ENCODE assay signal across 29 cellular contexts in genomic region chr12:117900561-117900960, GRCh38.
DNase-seq lines count a peak whose midpoint lies in the region; ATAC-seq, FAIRE-seq and TF ChIP-seq lines count a peak whose summit lies in the region.
"Had no signal": no experiment of that assay in that cellular context is flagged by ENCODE, and none has a peak within 500 bp of the region (broad histone marks: within the 10 kb centered on the region; RNA-seq: fewer than 3 reads in every experiment).

No MANE protein-coding gene starts in this region.

- H3K4me1 ChIP-seq in PC-3 (ENCODE audit: insufficient read depth, low read length) = peaks cover 12% of the 10 kb centered on the region
- no peaks in the 10 kb centered on the region for H3K4me1 ChIP-seq in CD4-positive, alpha-beta memory T cell (ENCODE audit: insufficient read depth, low read length)
- H3K4me1 ChIP-seq: left ventricle myocardium inferior, sigmoid colon, SJSA1 had no signal

- BruUV-seq in PC-3 (replicated peaks; lab: Mats Ljungman, UMichigan) = no TSS peak

- H3K4me3 Mint-ChIP-seq in CD4-positive, alpha-beta memory T cell = no peak overlapping the region
- H3K4me3 Mint-ChIP-seq: activated B cell treated with CpG ODN at 0.5 μM for 24 hours; activated CD4-positive, alpha-beta memory T cell treated with anti-CD3 and anti-CD28 coated beads, Interleukin-2, amount 10 ng/mL, durations not matched to agents 7 days and 5 days; activated T-cell treated with anti-CD3 and anti-CD28 coated beads, Interleukin-2, amount 50 U/mL, for 24 hours; central memory CD8-positive, alpha-beta T cell; H9 had no signal

- H4K20me1 ChIP-seq in PC-3 (ENCODE audit: low read length) = no peaks in the 10 kb centered on the region

- POLR2A ChIA-PET in PC-3 (lab: Charles Lee; ENCODE audit: unreplicated experiment) = no interaction called here
- POLR2A ChIA-PET in CD4-positive, alpha-beta memory T cell (lab: Charles Lee; ENCODE audit: partially characterized antibody) = no interaction called here

- no peaks in the 10 kb centered on the region for H3K79me2 ChIP-seq in PC-3 (ENCODE audit: low read length)

- peak overlapping the region; percentile 19; the same call in 1 of the 2 replicates for H3K4me3 ChIP-seq in PC-3 (ENCODE audit: low read length)
- H3K4me3 ChIP-seq in choroid plexus epithelial cell (ENCODE audit: low read depth, low read length) = no peak overlapping the region
- H3K4me3 ChIP-seq in CD4-positive, alpha-beta memory T cell (ENCODE audit: low read length in 2 of 2) = no peak overlapping the region
- H3K4me3 ChIP-seq: left ventricle myocardium inferior, sigmoid colon, SJSA1 had no signal

- TF ChIP-seq CTCF in PC-3 (conservative IDR thresholded peaks at IDR 0.05; ENCODE audit: low read depth, low read length) = no peak
- no peak for TF ChIP-seq CTCF in choroid plexus epithelial cell (conservative IDR thresholded peaks at IDR 0.05; ENCODE audit: low read depth, low read length)

- H3K27me3 ChIP-seq in PC-3 (ENCODE audit: low read length) = no peaks in the 10 kb centered on the region
- no peaks in the 10 kb centered on the region for H3K27me3 ChIP-seq in CD4-positive, alpha-beta memory T cell (ENCODE audit: insufficient read depth, low read length)
- H3K27me3 ChIP-seq: sigmoid colon, SJSA1 had no signal

- no peak overlapping the region for H3K27ac Mint-ChIP-seq in CD4-positive, alpha-beta memory T cell
- H3K27ac Mint-ChIP-seq: activated B cell treated with CpG ODN at 0.5 μM for 24 hours; activated CD4-positive, alpha-beta memory T cell treated with anti-CD3 and anti-CD28 coated beads, Interleukin-2, amount 10 ng/mL, durations not matched to agents 7 days and 5 days; activated T-cell treated with anti-CD3 and anti-CD28 coated beads, Interleukin-2, amount 50 U/mL, for 24 hours; CD14-positive monocyte; H9 had no signal

- no peak for TF ChIP-seq POLR2A in H54 (IDR thresholded peaks at IDR 0.05; ENCODE audit: low read depth, low read length)

- H3K9me3 ChIP-seq in PC-3 (ENCODE audit: low read length) = no peaks in the 10 kb centered on the region
- H3K9me3 ChIP-seq in CD4-positive, alpha-beta memory T cell (ENCODE audit: control insufficient read depth in 1 of 2, low read length in 2 of 2) = no peaks in the 10 kb centered on the region
- H3K9me3 ChIP-seq: SJSA1 had no signal

- no peak overlapping the region for H3K27ac ChIP-seq in PC-3 (ENCODE audit: low read length)
- H3K27ac ChIP-seq in CD4-positive, alpha-beta memory T cell (ENCODE audit: low read depth, low read length) = no peak overlapping the region
- H3K27ac ChIP-seq: left ventricle myocardium inferior, sigmoid colon, SJSA1 had no signal

- DNase-seq in A172 (ENCODE audit: low spot score) (peak; percentile 72), H54 (ENCODE audit: insufficient read length, low spot score) (peak; percentile 51), PC-3 (peak; percentile 96), choroid plexus epithelial cell (ENCODE audit: low read depth) (peak; percentile 4), NCI-H1436 treated with DMSO at 0.1 percent for 48 hours (lab: John Stamatoyannopoulos, UW) (no peak)
- DNase-seq in CD4-positive, alpha-beta memory T cell = no peak
- DNase-seq in stimulated activated CD8-positive, alpha-beta memory T cell treated with anti-CD3 and anti-CD28 coated beads, Interleukin-4, amount 100 ng/mL, for 48 hours = no peak
- DNase-seq: activated B cell treated with CpG ODN at 0.5 μM for 24 hours; activated CD4-positive, alpha-beta memory T cell treated with anti-CD3 and anti-CD28 coated beads, Interleukin-2, amount 10 ng/mL, durations not matched to agents 7 days and 5 days; activated naive CD4-positive, alpha-beta T cell; activated T-cell treated with anti-CD3 and anti-CD28 coated beads, Interleukin-2, amount 50 U/mL, for 24 hours; amniotic stem cell; DMS 273 treated with DMSO at 0.1 percent for 48 hours; effector CD4-positive, alpha-beta T cell; glutamatergic neuron; H9; left ventricle myocardium inferior; NCI-H1436; NCI-H2171; NCI-H526 treated with DMSO at 0.1 percent for 48 hours; sigmoid colon; T-helper 2 cell had no signal

- H3K36me3 ChIP-seq in PC-3 (ENCODE audit: low read depth, low read length) = no peaks in the 10 kb centered on the region
- no peaks in the 10 kb centered on the region for H3K36me3 ChIP-seq in CD4-positive, alpha-beta memory T cell (ENCODE audit: insufficient read depth, low read length)
- H3K36me3 ChIP-seq: left ventricle myocardium inferior, sigmoid colon, SJSA1 had no signal

- H3F3A ChIP-seq in PC-3 (ENCODE audit: low read length, unreplicated experiment) = no peaks in the 10 kb centered on the region

- intact Hi-C loops in PC-3 (cut with micrococcal nuclease) = no loop called here
- intact Hi-C loops in CD4-positive, alpha-beta memory T cell (cut with micrococcal nuclease) = no loop called here

- CTCF ChIA-PET in PC-3 (lab: Charles Lee) = no interaction called here
- CTCF ChIA-PET in CD4-positive, alpha-beta memory T cell (lab: Charles Lee; ENCODE audit: partially characterized antibody) = no interaction called here

- no peaks in the 10 kb centered on the region for H3K36me3 Mint-ChIP-seq in CD4-positive, alpha-beta memory T cell
- H3K36me3 Mint-ChIP-seq: CD14-positive monocyte had no signal

- H2AFZ ChIP-seq in PC-3 (ENCODE audit: low read length) = peak overlapping the region; percentile 39

- no peak overlapping the region for H3K9ac ChIP-seq in PC-3 (ENCODE audit: low read length)

- H3K27me3 Mint-ChIP-seq in CD4-positive, alpha-beta memory T cell = peaks cover 0 to 8% of the 10 kb centered on the region in 2 donors
- H3K27me3 Mint-ChIP-seq: activated CD4-positive, alpha-beta memory T cell treated with anti-CD3 and anti-CD28 coated beads, Interleukin-2, amount 10 ng/mL, durations not matched to agents 7 days and 5 days; central memory CD8-positive, alpha-beta T cell had no signal

- peak; percentile 65 for FAIRE-seq in H54 (lab: Jason Lieb, UNC)
- FAIRE-seq: GM12892, GM19239 had no signal

- H3K9me3 Mint-ChIP-seq in CD4-positive, alpha-beta memory T cell = peaks cover 0 to 15% (median 8%) of the 10 kb centered on the region in 8 donors
- H3K9me3 Mint-ChIP-seq: activated CD4-positive, alpha-beta memory T cell treated with anti-CD3 and anti-CD28 coated beads, Interleukin-2, amount 10 ng/mL, durations not matched to agents 7 days and 5 days; central memory CD8-positive, alpha-beta T cell had no signal

- peaks cover 0 to 4% (median under 1%) of the 10 kb centered on the region in 4 donors for H3K4me1 Mint-ChIP-seq in CD4-positive, alpha-beta memory T cell
- H3K4me1 Mint-ChIP-seq: activated B cell treated with CpG ODN at 0.5 μM for 24 hours; activated CD4-positive, alpha-beta memory T cell treated with anti-CD3 and anti-CD28 coated beads, Interleukin-2, amount 10 ng/mL, durations not matched to agents 7 days and 5 days; CD14-positive monocyte; central memory CD8-positive, alpha-beta T cell; H9 had no signal

- peak overlapping the region; percentile 61 for H3K4me2 ChIP-seq in PC-3 (ENCODE audit: low read length)

- ATAC-seq in PC-3 = peak; percentile 99
- no peak for ATAC-seq in GM21737 (IDR thresholded peaks at IDR 0.05; ENCODE audit: unreplicated experiment)
- ATAC-seq: esophagus mucosa had no signal

- H3K9me2 ChIP-seq in PC-3 (replicated peaks; ENCODE audit: low read length) = no peaks in the 10 kb centered on the region

Comparison
In these comparisons a context has a peak if more than half of its experiments do, and no peak if none do; other contexts are left out.
1. DNase-seq: peak in A172 (single experiment), H54 (single experiment), PC-3 (single experiment) and choroid plexus epithelial cell (single experiment); none in NCI-H1436 treated with DMSO at 0.1 percent for 48 hours (single experiment), CD4-positive, alpha-beta memory T cell (0 of 5) and stimulated activated CD8-positive, alpha-beta memory T cell treated with anti-CD3 and anti-CD28 coated beads, Interleukin-4, amount 100 ng/mL, for 48 hours (single experiment).